ENCODE assay signal across 1 cellular context in the genomic region with DNA sequence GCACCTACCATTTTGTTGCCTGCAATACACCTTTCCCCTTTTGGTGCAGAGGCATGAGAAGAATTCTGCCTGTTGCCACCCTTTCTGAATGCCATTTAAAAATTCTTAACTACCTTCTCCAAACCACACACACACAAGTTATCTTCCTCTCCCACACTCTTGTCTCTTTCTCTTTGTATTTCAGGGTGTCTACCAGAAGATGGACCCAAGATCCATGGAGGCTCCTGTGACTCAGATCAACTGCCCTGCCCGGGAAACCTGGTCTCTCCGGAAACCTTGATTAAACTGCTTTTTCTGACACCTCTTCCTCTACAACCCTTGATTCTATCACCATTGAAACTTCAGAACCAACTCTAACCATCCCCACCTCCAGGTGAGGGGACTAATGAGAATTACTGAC.
TF ChIP-seq lines count a peak whose summit lies in the region.

No MANE protein-coding gene starts in this region.

TF ChIP-seq in GM12878, 131 proteins besides CTCF, POLR2A, EP300 and RAD21:
- TF ChIP-seq PAX5 (IDR thresholded peaks at IDR 0.05; ENCODE audit: borderline replicate concordance, low read depth, low read length) (no peak), IRF4 (IDR thresholded peaks at IDR 0.05; ENCODE audit: low read depth, low read length) (no peak)
- TF ChIP-seq, protein P1, sequence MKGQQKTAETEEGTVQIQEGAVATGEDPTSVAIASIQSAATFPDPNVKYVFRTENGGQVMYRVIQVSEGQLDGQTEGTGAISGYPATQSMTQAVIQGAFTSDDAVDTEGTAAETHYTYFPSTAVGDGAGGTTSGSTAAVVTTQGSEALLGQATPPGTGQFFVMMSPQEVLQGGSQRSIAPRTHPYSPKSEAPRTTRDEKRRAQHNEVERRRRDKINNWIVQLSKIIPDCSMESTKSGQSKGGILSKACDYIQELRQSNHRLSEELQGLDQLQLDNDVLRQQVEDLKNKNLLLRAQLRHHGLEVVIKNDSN (IDR thresholded peaks at IDR 0.05; ENCODE audit: borderline replicate concordance, extremely low read length, insufficient read depth, low read depth, low read length), result no peak
TF ChIP-seq in GM12878: peak in this region for 0.
